ENCODE assay signal across 26 cellular contexts in genomic region chr11:112176077-112176476, GRCh38. TPM values are rescaled to one million over a fixed set of nuclear protein-coding genes. Genes with fewer than 3 reads are reported as not detected.
DNase-seq lines count a peak whose midpoint lies in the region; FAIRE-seq and TF ChIP-seq lines count a peak whose summit lies in the region.
"Had no signal": no experiment of that assay in that cellular context is flagged by ENCODE, and none has a peak within 500 bp of the region (broad histone marks: within the 10 kb centered on the region; RNA-seq: fewer than 3 reads in every experiment).

No MANE protein-coding gene starts in this region.

- no peaks in the 10 kb centered on the region for H3K9me3 ChIP-seq in hepatocyte (ENCODE audit: low read depth)
- H3K9me3 ChIP-seq: body of pancreas, neutrophil, testis had no signal

- H3K4me1 ChIP-seq in hepatocyte (ENCODE audit: insufficient read depth), result no peaks in the 10 kb centered on the region
- H3K4me1 ChIP-seq: foreskin keratinocyte had no signal

- H3K4me3 Mint-ChIP-seq in activated CD4-positive, alpha-beta memory T cell treated with anti-CD3 and anti-CD28 coated beads for 36 hours, result no peak overlapping the region

- H3K4me2 ChIP-seq in hepatocyte, result peak overlapping the region; percentile 71

- H3K27me3 Mint-ChIP-seq in activated CD4-positive, alpha-beta memory T cell treated with anti-CD3 and anti-CD28 coated beads for 36 hours, result peaks cover 23% of the 10 kb centered on the region

- no peaks in the 10 kb centered on the region for H3K9me2 ChIP-seq in hepatocyte (replicated peaks; ENCODE audit: insufficient read depth)

- TF ChIP-seq CTCF in dorsolateral prefrontal cortex (IDR thresholded peaks at IDR 0.05 in 54 of 56, conservative IDR thresholded peaks at IDR 0.05 in 2 of 56; ENCODE audit: low read depth in 1 of 56, partially characterized antibody in 56 of 56) (no peak), hepatocyte (IDR thresholded peaks at IDR 0.05; ENCODE audit: poor library complexity) (no peak), retinal pigment epithelial cell (conservative IDR thresholded peaks at IDR 0.05; ENCODE audit: low read depth, low read length) (no peak), GM13976 (IDR thresholded peaks at IDR 0.05; ENCODE audit: borderline replicate concordance, control extremely low read depth, extremely low read depth, insufficient read depth, missing control alignments) (no peak)

- H3K27ac ChIP-seq in dorsolateral prefrontal cortex, result peak overlapping the region in 26 of 59 donors; percentile 7 to 93 (median 84)
- H3K27ac ChIP-seq in hepatocyte, result peak overlapping the region; percentile 86
- H3K27ac ChIP-seq: foreskin keratinocyte had no signal

- WGBS in hepatocyte (ENCODE audit: low lambda C conversion rate, missing lambda C conversion rate), result 25% methylated on average over 1 of the region's 1 CpG

- H3K36me3 Mint-ChIP-seq in activated CD4-positive, alpha-beta memory T cell treated with anti-CD3 and anti-CD28 coated beads for 36 hours, result no peaks in the 10 kb centered on the region
- H3K36me3 Mint-ChIP-seq: activated naive CD8-positive, alpha-beta T cell treated with anti-CD3 and anti-CD28 coated beads for 36 hours; stimulated activated memory B cell treated with anti-CD40 and anti-IgM and Interleukin-4, amounts not matched to agents 10 μg/mL and 1 μg/mL and 100 μg/mL, for 72 hours had no signal

- POLR2A ChIA-PET in activated CD4-positive, alpha-beta memory T cell treated with anti-CD3 and anti-CD28 coated beads for 36 hours (lab: Charles Lee), result no interaction called here

- in situ Hi-C loops in GM13976 (cut with MboI; ENCODE audit: low sequenced_read_pairs, unreplicated experiment), result no loop called here

- no peak overlapping the region for H3K27ac Mint-ChIP-seq in activated CD4-positive, alpha-beta memory T cell treated with anti-CD3 and anti-CD28 coated beads for 36 hours
- H3K27ac Mint-ChIP-seq: activated CD4-positive, alpha-beta T cell treated with anti-CD3 and anti-CD28 coated beads for 36 hours; activated naive CD8-positive, alpha-beta T cell treated with anti-CD3 and anti-CD28 coated beads for 36 hours; activated T-cell treated with anti-CD3 and anti-CD28 coated beads, Interleukin-2, amount 50 U/mL, for 72 hours; T-cell had no signal

- peaks cover 9% of the 10 kb centered on the region for H3K79me2 ChIP-seq in hepatocyte

- H3K36me3 ChIP-seq in hepatocyte (replicated peaks; ENCODE audit: insufficient read depth, low read depth), result no peaks in the 10 kb centered on the region
- H3K36me3 ChIP-seq: neutrophil had no signal

- H4K20me1 ChIP-seq in hepatocyte (ENCODE audit: insufficient read depth, poor library complexity, severe bottlenecking), result no peaks in the 10 kb centered on the region

- intact Hi-C loops in dorsolateral prefrontal cortex (cut with DNase I), result loop anchor here (5.0 kb wide), 2 partner anchors 41 to 64 kb away; no protein-coding TSS in a partner anchor
- intact Hi-C loops in activated CD4-positive, alpha-beta memory T cell treated with anti-CD3 and anti-CD28 coated beads for 36 hours (cut with micrococcal nuclease), result loop anchor here (10.0 kb wide), 1 partner anchor 241 kb away; the partner anchor contains the start of gene DIXDC1

- H3K4me3 ChIP-seq in dorsolateral prefrontal cortex (peak overlapping the region in 58 of 59 donors; percentile 24 to 79 (median 63)), hepatocyte (peak overlapping the region; percentile 12), retinal pigment epithelial cell (ENCODE audit: low read length) (peak overlapping the region; percentile 47)
- H3K4me3 ChIP-seq: body of pancreas had no signal

- peak; percentile 28 for FAIRE-seq in HTR-8/SVneo (lab: Jason Lieb, UNC)
- FAIRE-seq: H1 had no signal

- H3K27me3 ChIP-seq in dorsolateral prefrontal cortex (no peaks in the 10 kb centered on the region), hepatocyte (no peaks in the 10 kb centered on the region)
- H3K27me3 ChIP-seq: body of pancreas, foreskin keratinocyte, neutrophil, testis had no signal

- CTCF ChIA-PET in activated CD4-positive, alpha-beta memory T cell treated with anti-CD3 and anti-CD28 coated beads for 36 hours (lab: Charles Lee), result interaction anchor here (0.9 to 1.4 kb wide), 3 partner anchors 62 to 65 kb away, joined by 3 to 21 read pairs (median 4); no protein-coding TSS in a partner anchor

- H3K9me3 Mint-ChIP-seq in activated CD4-positive, alpha-beta memory T cell treated with anti-CD3 and anti-CD28 coated beads for 36 hours, result no peaks in the 10 kb centered on the region
- H3K9me3 Mint-ChIP-seq: activated naive CD8-positive, alpha-beta T cell treated with anti-CD3 and anti-CD28 coated beads for 36 hours; activated T-cell treated with anti-CD3 and anti-CD28 coated beads, Interleukin-2, amount 50 U/mL, for 72 hours; stimulated activated memory B cell treated with anti-CD40 and anti-IgM and Interleukin-4, amounts not matched to agents 10 μg/mL and 1 μg/mL and 100 μg/mL, for 72 hours had no signal

- no peak overlapping the region for H2AFZ ChIP-seq in hepatocyte

- DNase-seq in HTR-8/SVneo (ENCODE audit: insufficient read length, low spot score), result no peak
- DNase-seq in dorsolateral prefrontal cortex, result no peak
- DNase-seq in hepatocyte (ENCODE audit: low spot score), result peak; percentile 32
- DNase-seq in retinal pigment epithelial cell (ENCODE audit: low read depth), result no peak
- no peak for DNase-seq in activated CD4-positive, alpha-beta memory T cell treated with anti-CD3 and anti-CD28 coated beads for 36 hours
- no peak for DNase-seq in NCI-H1436 (lab: John Stamatoyannopoulos, UW)
- no peak for DNase-seq in GF-D8 (lab: John Stamatoyannopoulos, UW)
- DNase-seq in GM13976 (ENCODE audit: low spot score), result no peak
- DNase-seq: activated CD4-positive, alpha-beta T cell treated with anti-CD3 and anti-CD28 coated beads for 36 hours; activated naive CD8-positive, alpha-beta T cell treated with anti-CD3 and anti-CD28 coated beads for 36 hours; activated T-cell treated with anti-CD3 and anti-CD28 coated beads, Interleukin-2, amount 50 U/mL, for 72 hours; body of pancreas; cortex of kidney; foreskin keratinocyte; NCI-H187 treated with DMSO at 0.1 percent for 48 hours; NCI-H748 treated with DMSO at 0.1 percent for 48 hours; SHP77; T-cell; testis had no signal

- H3K4me1 Mint-ChIP-seq in activated CD4-positive, alpha-beta memory T cell treated with anti-CD3 and anti-CD28 coated beads for 36 hours (ENCODE audit: low read depth), result peaks cover 11% of the 10 kb centered on the region

RNA-seq across cellular contexts. Expression of gene BCO2, which starts 0.8 kb away (rescaled TPM):
- total RNA-seq in dorsolateral prefrontal cortex (10 to 100 TPM; 14.1 to 49.0 (median 26.6) TPM), hepatocyte (23.9 and 30.8 TPM in 2 replicates)
- polyA plus RNA-seq in hepatocyte, result 39.1 and 64.5 TPM in 2 replicates
- total RNA-seq in activated CD4-positive, alpha-beta memory T cell treated with anti-CD3 and anti-CD28 coated beads for 36 hours, result 1 to 10 TPM in 1 of 2 experiments, under 1 TPM in 1; 0.73 to 1.3 TPM
- total RNA-seq: G401, kidney epithelial cell had no signal

RNA-seq across cellular contexts. Expression of gene TEX12, which starts 8.9 kb away (rescaled TPM):
- total RNA-seq in dorsolateral prefrontal cortex (1 to 10 TPM in 19 of 120 experiments, under 1 TPM in 46, not detected in 55; 0.41 to 1.7 (median 0.86) TPM), hepatocyte (0.50 and 4.4 TPM in 2 replicates)
- not detected in 2 replicates for polyA plus RNA-seq in hepatocyte
- under 1 TPM in 1 of 2 experiments, not detected in 1; 0.29 TPM for total RNA-seq in activated CD4-positive, alpha-beta memory T cell treated with anti-CD3 and anti-CD28 coated beads for 36 hours
- total RNA-seq: body of pancreas, foreskin keratinocyte, G401, H1, HT-29, kidney epithelial cell had no signal
- polyA plus RNA-seq: endothelial cell of umbilical vein, foreskin keratinocyte, H1 had no signal

RNA-seq across cellular contexts. Expression of gene IL18, which starts 12.2 kb away (rescaled TPM):
- total RNA-seq in dorsolateral prefrontal cortex (10 to 100 TPM in 10 of 120 experiments, 1 to 10 TPM in 110; 1.1 to 18.1 (median 4.8) TPM), hepatocyte (9.4 and 10.3 TPM in 2 replicates)
- 5.1 and 7.0 TPM in 2 replicates for polyA plus RNA-seq in hepatocyte
- total RNA-seq in activated CD4-positive, alpha-beta memory T cell treated with anti-CD3 and anti-CD28 coated beads for 36 hours, result not detected
- total RNA-seq: activated CD4-positive, alpha-beta T cell treated with anti-CD3 and anti-CD28 coated beads for 36 hours; G401 had no signal

RNA-seq across cellular contexts. Expression of gene PTS, which starts 50.2 kb away (rescaled TPM):
- total RNA-seq in dorsolateral prefrontal cortex (10 to 100 TPM; 20.4 to 52.7 (median 39.5) TPM), hepatocyte (37.5 and 44.3 TPM in 2 replicates)
- polyA plus RNA-seq in hepatocyte, result 81.7 and 84.6 TPM in 2 replicates
- total RNA-seq in activated CD4-positive, alpha-beta memory T cell treated with anti-CD3 and anti-CD28 coated beads for 36 hours, result 10 to 100 TPM; 28.1 to 28.5 TPM

Comparison
In these comparisons a context has a peak if more than half of its experiments do, and no peak if none do; other contexts are left out.
1. H3K4me3 ChIP-seq: peak in every context shown above with its lines; median percentile 63 in dorsolateral prefrontal cortex; 47 in retinal pigment epithelial cell; 12 in hepatocyte.
2. RNA of gene BCO2, which starts 0.8 kb away (total RNA-seq): 14.1 to 49.0 TPM in dorsolateral prefrontal cortex and 23.9 to 30.8 TPM in hepatocyte; 0.73 to 1.3 TPM in activated CD4-positive, alpha-beta memory T cell treated with anti-CD3 and anti-CD28 coated beads for 36 hours; every median in the first group is over 4 times any median in the second.